ENCODE assay signal across 16 cellular contexts in the genomic region with DNA sequence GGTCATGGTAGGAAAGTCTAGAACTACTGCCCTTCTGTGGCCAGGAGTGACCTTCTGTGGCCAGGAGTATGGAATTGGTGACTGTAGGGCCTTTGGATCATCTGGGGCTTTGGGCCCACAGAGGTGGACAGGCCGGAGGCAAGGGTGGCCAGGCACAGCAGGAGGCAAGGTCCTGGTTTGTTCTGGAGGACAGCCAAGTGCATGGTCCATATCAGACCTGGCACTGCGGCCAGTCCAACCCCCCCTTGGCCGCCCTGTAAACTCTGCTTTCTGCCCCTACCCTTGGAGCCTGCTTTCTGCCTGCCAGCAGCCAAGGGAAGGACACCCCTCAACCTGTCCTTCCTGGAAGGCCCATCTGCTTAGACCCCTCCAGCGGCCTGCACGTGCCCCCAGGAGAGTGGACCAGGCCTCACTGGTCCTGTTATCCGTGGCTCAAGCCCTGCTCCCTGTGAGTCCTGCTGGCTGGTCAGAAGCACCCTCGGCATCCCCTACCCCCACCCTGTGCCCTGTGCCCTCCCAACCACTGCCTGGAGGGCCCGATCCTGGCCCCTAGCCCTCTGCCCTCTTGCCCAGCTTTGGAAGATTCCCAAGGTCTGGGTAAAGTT. TPM values are rescaled to one million over a fixed set of nuclear protein-coding genes. Genes with fewer than 3 reads are reported as not detected.
DNase-seq lines count a peak whose midpoint lies in the region; ATAC-seq, FAIRE-seq and TF ChIP-seq lines count a peak whose summit lies in the region.
"Had no signal": no experiment of that assay in that cellular context is flagged by ENCODE, and none has a peak within 500 bp of the region (broad histone marks: within the 10 kb centered on the region; RNA-seq: fewer than 3 reads in every experiment).

No MANE protein-coding gene starts in this region.

- WGBS in liver: 43% methylated on average over 8 of the region's 8 CpGs

- H4K20me1 ChIP-seq in astrocyte (ENCODE audit: insufficient read depth, low read length): peaks cover 3% of the 10 kb centered on the region

- H3K4me1 ChIP-seq in astrocyte (ENCODE audit: insufficient read depth, low read length): peaks cover 8% of the 10 kb centered on the region
- H3K4me1 ChIP-seq in liver (ENCODE audit: control insufficient read depth in 4 of 4, insufficient read depth in 4 of 4, low read length in 3 of 4): peaks cover 16 to 56% (median 37%) of the 10 kb centered on the region in 4 donors

- no peak for TF ChIP-seq CTCF in CD4-positive, alpha-beta T cell (IDR thresholded peaks at IDR 0.05)
- TF ChIP-seq CTCF in astrocyte (IDR thresholded peaks at IDR 0.05; ENCODE audit: insufficient read depth, low read depth, low read length) (no peak), liver (IDR thresholded peaks at IDR 0.05; ENCODE audit: low read depth, low read length, missing input control) (no peak), WTC11 (IDR thresholded peaks at IDR 0.05) (no peak)

- DNase-seq in CD4-positive, alpha-beta T cell: no peak
- no peak for DNase-seq in astrocyte (ENCODE audit: low read depth)
- no peak for DNase-seq in stimulated activated effector memory CD8-positive, alpha-beta T cell treated with anti-CD3 and anti-CD28 coated beads, Interleukin-12 subunit alpha, Interleukin-12 subunit beta, amount 100 ng/mL, for 72 hours (ENCODE audit: low spot score in 2 of 2)
- DNase-seq in WTC11 (ENCODE audit: low spot score): no peak
- no peak for DNase-seq in AG08395 (ENCODE audit: low spot score)
- no peak for DNase-seq in Ammon's horn (ENCODE audit: low spot score)
- DNase-seq: CD4-positive, alpha-beta memory T cell; DMS79; GM23248; H7; IMR-90 had no signal

- no peak for ATAC-seq in CD4-positive, alpha-beta T cell (ENCODE audit: poor library complexity)
- ATAC-seq in stimulated activated effector memory CD8-positive, alpha-beta T cell treated with anti-CD3 and anti-CD28 coated beads, Interleukin-12 subunit alpha, Interleukin-12 subunit beta, amount 100 ng/mL, for 72 hours: no peak
- no peak for ATAC-seq in WTC11
- ATAC-seq: GM12878 had no signal

- no peak overlapping the region for H3K9ac ChIP-seq in astrocyte (ENCODE audit: low read length)
- H3K9ac ChIP-seq in liver (ENCODE audit: low read depth in 1 of 2, low read length in 2 of 2): no peak overlapping the region
- H3K9ac ChIP-seq: BLaER1 treated with 17β-estradiol and CSF1 and Interleukin-3, amounts not matched to agents 10 nM and 100 nM; GM23248 had no signal

- FAIRE-seq in astrocyte (lab: Jason Lieb, UNC): no peak
- FAIRE-seq: A204.1, GM12878, GM18507 had no signal

- no peaks in the 10 kb centered on the region for H3K9me3 ChIP-seq in CD4-positive, alpha-beta T cell (ENCODE audit: control insufficient read depth, low read length)
- no peaks in the 10 kb centered on the region for H3K9me3 ChIP-seq in astrocyte (ENCODE audit: insufficient read depth, low read depth, low read length)
- H3K9me3 ChIP-seq in liver (ENCODE audit: control insufficient read depth in 4 of 4, low read length in 3 of 4): no peaks in the 10 kb centered on the region
- H3K9me3 ChIP-seq: BLaER1 treated with 17β-estradiol and CSF1 and Interleukin-3, amounts not matched to agents 10 nM and 100 nM had no signal

- peaks cover 18% of the 10 kb centered on the region for H3K4me1 Mint-ChIP-seq in CD4-positive, alpha-beta T cell (ENCODE audit: low read depth)
- H3K4me1 Mint-ChIP-seq in astrocyte (ENCODE audit: low read depth, unreplicated experiment) (peaks cover 2% of the 10 kb centered on the region), WTC11 (peaks cover 40% of the 10 kb centered on the region)
- H3K4me1 Mint-ChIP-seq in stimulated activated effector memory CD8-positive, alpha-beta T cell treated with anti-CD3 and anti-CD28 coated beads, Interleukin-12 subunit alpha, Interleukin-12 subunit beta, amount 100 ng/mL, for 72 hours: peaks cover 16% of the 10 kb centered on the region

- TF ChIP-seq RAD21 in liver (IDR thresholded peaks at IDR 0.05): peak; percentile 1 to 22

- no peaks in the 10 kb centered on the region for H3K27me3 Mint-ChIP-seq in CD4-positive, alpha-beta T cell
- H3K27me3 Mint-ChIP-seq in astrocyte (ENCODE audit: low read depth, unreplicated experiment) (peaks cover 2% of the 10 kb centered on the region), WTC11 (ENCODE audit: low read depth) (peaks cover 10% of the 10 kb centered on the region)
- H3K27me3 Mint-ChIP-seq: CD4-positive, alpha-beta memory T cell had no signal

- no peak overlapping the region for H3K27ac ChIP-seq in CD4-positive, alpha-beta T cell (ENCODE audit: low read depth, low read length)
- H3K27ac ChIP-seq in astrocyte (ENCODE audit: low read depth, low read length): no peak overlapping the region
- H3K27ac ChIP-seq in liver (ENCODE audit: low read depth in 1 of 2, low read length in 2 of 2): peak overlapping the region; percentile 78 to 84
- H3K27ac ChIP-seq: BLaER1 treated with 17β-estradiol and CSF1 and Interleukin-3, amounts not matched to agents 10 nM and 100 nM; GM23248 had no signal

- H3K27ac Mint-ChIP-seq in CD4-positive, alpha-beta T cell: no peak overlapping the region
- peak overlapping the region; percentile 44 for H3K27ac Mint-ChIP-seq in astrocyte (ENCODE audit: unreplicated experiment)
- H3K27ac Mint-ChIP-seq in stimulated activated effector memory CD8-positive, alpha-beta T cell treated with anti-CD3 and anti-CD28 coated beads, Interleukin-12 subunit alpha, Interleukin-12 subunit beta, amount 100 ng/mL, for 72 hours: no peak overlapping the region
- H3K27ac Mint-ChIP-seq in WTC11: no peak overlapping the region

- H2AFZ ChIP-seq in astrocyte (ENCODE audit: low read depth, low read length): no peak overlapping the region
- H2AFZ ChIP-seq: GM23248 had no signal

- H3K36me3 Mint-ChIP-seq in CD4-positive, alpha-beta T cell (ENCODE audit: low read depth): peaks cover 16% of the 10 kb centered on the region
- H3K36me3 Mint-ChIP-seq in astrocyte (ENCODE audit: low read depth, unreplicated experiment) (peaks cover 7% of the 10 kb centered on the region), WTC11 (0 out of 2 replicates have a peak, but pooled peaks cover 6% of the 10 kb centered on the region)
- peaks cover 6% of the 10 kb centered on the region for H3K36me3 Mint-ChIP-seq in stimulated activated effector memory CD8-positive, alpha-beta T cell treated with anti-CD3 and anti-CD28 coated beads, Interleukin-12 subunit alpha, Interleukin-12 subunit beta, amount 100 ng/mL, for 72 hours

- intact Hi-C loops in CD4-positive, alpha-beta T cell (cut with DNase I, micrococcal nuclease): loop anchor here (5.0 to 10.0 kb wide), 6 partner anchors 85 to 515 kb away; a partner anchor contains a TSS

- POLR2A ChIA-PET in CD4-positive, alpha-beta T cell (lab: Charles Lee): no interaction called here
- POLR2A ChIA-PET in WTC11 (lab: Charles Lee): no interaction called here

- H3K4me3 ChIP-seq in astrocyte (ENCODE audit: insufficient read depth, low read depth, low read length) (no peak overlapping the region), liver (ENCODE audit: low read depth in 1 of 3, low read length in 3 of 3) (no peak overlapping the region)
- H3K4me3 ChIP-seq: BLaER1 treated with 17β-estradiol and CSF1 and Interleukin-3, amounts not matched to agents 10 nM and 100 nM; GM12878; GM23248 had no signal

- H3K79me2 ChIP-seq in astrocyte (ENCODE audit: insufficient read depth, low read length): peaks cover 10% of the 10 kb centered on the region

- CTCF ChIA-PET in CD4-positive, alpha-beta T cell (lab: Charles Lee): interaction anchor here (1.7 to 2.8 kb wide), 2 partner anchors 9 to 80 kb away, joined by 5 to 10 read pairs; no protein-coding TSS in a partner anchor
- CTCF ChIA-PET in WTC11 (lab: Charles Lee): interaction anchor here (1.3 to 1.8 kb wide), 2 partner anchors 9 to 10 kb away, joined by 3 to 13 read pairs; no protein-coding TSS in a partner anchor

- no peaks in the 10 kb centered on the region for H3K27me3 ChIP-seq in CD4-positive, alpha-beta T cell (ENCODE audit: control insufficient read depth, insufficient read depth, low read length)
- H3K27me3 ChIP-seq in astrocyte (ENCODE audit: insufficient read depth, low read length) (no peaks in the 10 kb centered on the region), liver (ENCODE audit: control insufficient read depth in 4 of 4, insufficient read depth in 4 of 4, low read length in 3 of 4) (no peaks in the 10 kb centered on the region)
- H3K27me3 ChIP-seq: BLaER1 treated with 17β-estradiol and CSF1 and Interleukin-3, amounts not matched to agents 10 nM and 100 nM had no signal

- H3K9me3 Mint-ChIP-seq in CD4-positive, alpha-beta T cell: no peaks in the 10 kb centered on the region
- H3K9me3 Mint-ChIP-seq in astrocyte (ENCODE audit: unreplicated experiment) (peaks cover 2% of the 10 kb centered on the region), WTC11 (no peaks in the 10 kb centered on the region)
- H3K9me3 Mint-ChIP-seq in stimulated activated effector memory CD8-positive, alpha-beta T cell treated with anti-CD3 and anti-CD28 coated beads, Interleukin-12 subunit alpha, Interleukin-12 subunit beta, amount 100 ng/mL, for 72 hours: no peaks in the 10 kb centered on the region
- H3K9me3 Mint-ChIP-seq: CD4-positive, alpha-beta memory T cell had no signal

- peak overlapping the region; percentile 46 for H3K4me3 Mint-ChIP-seq in CD4-positive, alpha-beta T cell
- H3K4me3 Mint-ChIP-seq in astrocyte (ENCODE audit: unreplicated experiment) (no peak overlapping the region), WTC11 (no peak overlapping the region)
- peak overlapping the region; percentile 20 for H3K4me3 Mint-ChIP-seq in stimulated activated effector memory CD8-positive, alpha-beta T cell treated with anti-CD3 and anti-CD28 coated beads, Interleukin-12 subunit alpha, Interleukin-12 subunit beta, amount 100 ng/mL, for 72 hours

- H3K4me2 ChIP-seq in astrocyte (ENCODE audit: low read length): no peak overlapping the region

- H3K36me3 ChIP-seq in astrocyte (ENCODE audit: insufficient read depth, low read length): no peaks in the 10 kb centered on the region
- peaks cover 0 to 5% (median 1%) of the 10 kb centered on the region in 4 donors for H3K36me3 ChIP-seq in liver (ENCODE audit: control insufficient read depth in 4 of 4, insufficient read depth in 3 of 4, low read depth in 1 of 4, low read length in 3 of 4)

RNA-seq across cellular contexts. Expression of a gene that starts 2.3 kb away (rescaled TPM):
- total RNA-seq in CD4-positive, alpha-beta T cell: 100 to 1,000 TPM; 103 to 119 TPM
- 42.3 and 49.9 TPM in 2 replicates for total RNA-seq in astrocyte
- 100 to 1,000 TPM in 1 of 2 donors, 10 to 100 TPM in 1; 58.6 to 504 TPM for total RNA-seq in liver
- polyA plus RNA-seq in liver: 1,000 to 10,000 TPM in 1 of 2 donors, 100 to 1,000 TPM in 1; 667 to 1,190 TPM
- total RNA-seq in WTC11 (2021): 114 to 130 TPM (median 120 TPM) in 3 replicates

RNA-seq across cellular contexts. Expression of a gene that starts 8.3 kb away (rescaled TPM):
- 1 to 10 TPM; 3.3 to 5.3 TPM for total RNA-seq in CD4-positive, alpha-beta T cell
- total RNA-seq in astrocyte: 40.5 and 41.3 TPM in 2 replicates
- total RNA-seq in liver: 1 to 10 TPM; 3.1 to 6.3 TPM
- 1 to 10 TPM in 1 of 2 donors, under 1 TPM in 1; 0.63 to 3.5 TPM for polyA plus RNA-seq in liver
- 135 to 163 TPM (median 138 TPM) in 3 replicates for total RNA-seq in WTC11 (2021)

RNA-seq across cellular contexts. Expression of a gene that starts 11.8 kb away (rescaled TPM):
- 10 to 100 TPM; 28.1 to 31.2 TPM for total RNA-seq in CD4-positive, alpha-beta T cell
- total RNA-seq in astrocyte: 40.2 and 41.9 TPM in 2 replicates
- total RNA-seq in liver: 10 to 100 TPM; 15.0 to 23.7 TPM
- polyA plus RNA-seq in liver: 10 to 100 TPM; 23.2 to 36.0 TPM
- total RNA-seq in WTC11 (2021): 40.9 to 42.3 TPM (median 41.6 TPM) in 3 replicates

RNA-seq across cellular contexts. Expression of a gene that starts 11.9 kb away (rescaled TPM):
- 10 to 100 TPM; 64.6 to 69.3 TPM for total RNA-seq in CD4-positive, alpha-beta T cell
- total RNA-seq in astrocyte (91.4 and 102 TPM in 2 replicates), liver (10 to 100 TPM; 59.4 to 66.3 TPM), WTC11 (2021) (166 to 181 TPM (median 167 TPM) in 3 replicates)
- polyA plus RNA-seq in liver: 10 to 100 TPM; 53.9 to 58.3 TPM

RNA-seq across cellular contexts. Expression of a gene that starts 16.7 kb away (rescaled TPM):
- total RNA-seq in CD4-positive, alpha-beta T cell: 10 to 100 TPM; 17.7 to 17.9 TPM
- total RNA-seq in astrocyte (6.2 and 6.6 TPM in 2 replicates), liver (10 to 100 TPM in 1 of 2 donors, 1 to 10 TPM in 1; 7.2 to 14.1 TPM), WTC11 (2021) (30.5 to 38.1 TPM (median 32.5 TPM) in 3 replicates)
- polyA plus RNA-seq in liver: 1 to 10 TPM; 4.0 to 6.8 TPM

Comparison
In these comparisons a context has a peak if more than half of its experiments do, and no peak if none do; other contexts are left out.
1. H3K27ac ChIP-seq: peak in liver (2 of 2); none in CD4-positive, alpha-beta T cell (single experiment) and astrocyte (single experiment).
2. H3K4me3 Mint-ChIP-seq: peak in CD4-positive, alpha-beta T cell (single experiment) and stimulated activated effector memory CD8-positive, alpha-beta T cell treated with anti-CD3 and anti-CD28 coated beads, Interleukin-12 subunit alpha, Interleukin-12 subunit beta, amount 100 ng/mL, for 72 hours (single experiment); none in astrocyte (single experiment) and WTC11 (single experiment).